Comparison of ENCODE assay signal across 8 cellular contexts in genomic region chr17:65055708-65056638, GRCh38. TPM values are rescaled to one million over a fixed set of nuclear protein-coding genes. Genes with fewer than 3 reads are reported as not detected.
DNase-seq lines count a peak whose midpoint lies in the region; ATAC-seq and TF ChIP-seq lines count a peak whose summit lies in the region.

No MANE protein-coding gene starts in this region.

- peaks cover 47% of the 10 kb centered on the region for H3K4me1 Mint-ChIP-seq in activated CD8-positive, alpha-beta T cell treated with anti-CD3 and anti-CD28 coated beads, Interleukin-2, amount 10 ng/mL, durations not matched to agents 7 days and 5 days (ENCODE audit: low read depth)
- H3K4me1 Mint-ChIP-seq in effector memory CD8-positive, alpha-beta T cell (ENCODE audit: low read depth in 2 of 2) = peaks cover 35 to 44% of the 10 kb centered on the region in 2 donors
- peaks cover 25% of the 10 kb centered on the region for H3K4me1 Mint-ChIP-seq in memory B cell

- no peaks in the 10 kb centered on the region; the same call in 1 of the 2 replicates for H4K20me1 ChIP-seq in GM23248 (ENCODE audit: insufficient read depth)

- no peaks in the 10 kb centered on the region for H3K9me2 ChIP-seq in GM23248 (ENCODE audit: insufficient read depth)

- no peaks in the 10 kb centered on the region for H3K27me3 ChIP-seq in GM23248 (replicated peaks; ENCODE audit: insufficient read depth)

- H3K79me2 ChIP-seq in GM23248 (ENCODE audit: insufficient read depth) = peaks cover 48% of the 10 kb centered on the region

- peak overlapping the region; percentile 99 for H3K27ac Mint-ChIP-seq in activated CD8-positive, alpha-beta T cell treated with anti-CD3 and anti-CD28 coated beads, Interleukin-2, amount 10 ng/mL, durations not matched to agents 7 days and 5 days
- peak overlapping the region; percentile 99 for H3K27ac Mint-ChIP-seq in effector memory CD8-positive, alpha-beta T cell
- H3K27ac Mint-ChIP-seq in memory B cell = peak overlapping the region; percentile 99

- WGBS in GM23248 (ENCODE audit: low coverage in 1 of 2, low lambda C conversion rate in 2 of 2, missing lambda C conversion rate in 2 of 2), 2 experiments = 1% methylated on average over 54 to 65 of the region's 89 CpGs

- CTCF ChIA-PET in GM10248 (lab: Yijun Ruan, JAX) = interaction anchor here (1.9 kb wide), 1 partner anchor 45 kb away, joined by 7 read pairs; no protein-coding TSS in a partner anchor
- CTCF ChIA-PET in activated CD8-positive, alpha-beta T cell treated with anti-CD3 and anti-CD28 coated beads, Interleukin-2, amount 10 ng/mL, durations not matched to agents 7 days and 5 days (lab: Charles Lee) = interaction anchor here (1.0 to 2.3 kb wide), 5 partner anchors 15 to 90 kb away, joined by 3 to 11 read pairs (median 5); no protein-coding TSS in a partner anchor

- H3K9ac ChIP-seq in GM23248 = peak overlapping the region; percentile 91

- no peaks in the 10 kb centered on the region for H3K9me3 ChIP-seq in GM23248 (ENCODE audit: low read depth)

- H3K9me3 Mint-ChIP-seq in activated CD8-positive, alpha-beta T cell treated with anti-CD3 and anti-CD28 coated beads, Interleukin-2, amount 10 ng/mL, durations not matched to agents 7 days and 5 days (ENCODE audit: insufficient read depth) = no peaks in the 10 kb centered on the region
- no peaks in the 10 kb centered on the region for H3K9me3 Mint-ChIP-seq in effector memory CD8-positive, alpha-beta T cell
- no peaks in the 10 kb centered on the region for H3K9me3 Mint-ChIP-seq in memory B cell

- H3F3A ChIP-seq in GM23248 (ENCODE audit: insufficient read depth) = peaks cover 15% of the 10 kb centered on the region

- in situ Hi-C loops in GM23248 (cut with MboI) = no loop called here

- H2AFZ ChIP-seq in GM23248 = peak overlapping the region; percentile 91

- TF ChIP-seq CTCF in GM10248 (IDR thresholded peaks at IDR 0.05; ENCODE audit: control extremely low read depth, extremely low read depth, low read depth, missing control alignments) = no peak

- H3K4me1 ChIP-seq in GM23248 (ENCODE audit: insufficient read depth) = peaks cover 12% of the 10 kb centered on the region; the same call in 1 of the 2 replicates

- peak overlapping the region; percentile 90 for H3K27ac ChIP-seq in GM23248

- H3K4me3 ChIP-seq in GM23248 = peak overlapping the region; percentile 95

- H3K36me3 ChIP-seq in GM23248 (ENCODE audit: low read depth) = peaks cover 21% of the 10 kb centered on the region

- peak overlapping the region; percentile 93 for H3K4me3 Mint-ChIP-seq in activated CD8-positive, alpha-beta T cell treated with anti-CD3 and anti-CD28 coated beads, Interleukin-2, amount 10 ng/mL, durations not matched to agents 7 days and 5 days
- peak overlapping the region; percentile 97 to 98 for H3K4me3 Mint-ChIP-seq in effector memory CD8-positive, alpha-beta T cell
- peak overlapping the region; percentile 98 for H3K4me3 Mint-ChIP-seq in memory B cell

- H3K36me3 Mint-ChIP-seq in activated CD8-positive, alpha-beta T cell treated with anti-CD3 and anti-CD28 coated beads, Interleukin-2, amount 10 ng/mL, durations not matched to agents 7 days and 5 days (ENCODE audit: low read depth) = peaks cover 48% of the 10 kb centered on the region
- peaks cover 61% of the 10 kb centered on the region for H3K36me3 Mint-ChIP-seq in effector memory CD8-positive, alpha-beta T cell (ENCODE audit: insufficient read depth)
- H3K36me3 Mint-ChIP-seq in memory B cell = peaks cover 12% of the 10 kb centered on the region

- peak; percentile 46 for ATAC-seq in activated CD8-positive, alpha-beta T cell treated with anti-CD3 and anti-CD28 coated beads, Interleukin-2, amount 10 ng/mL, durations not matched to agents 7 days and 5 days
- ATAC-seq in effector memory CD8-positive, alpha-beta T cell (replicated peaks) = peak; percentile 18
- peak; percentile 14 for ATAC-seq in memory B cell (ENCODE audit: low read depth)

- DNase-seq in GM10248 (ENCODE audit: extremely low spot score) (peak; percentile 44), GM23248 (peak; percentile 74), M059J (ENCODE audit: low read depth) (peak; percentile 67), memory B cell (ENCODE audit: low spot score in 2 of 2) (peak; percentile 38 to 64), cerebellar cortex (ENCODE audit: low spot score) (no peak)
- peak; percentile 61 for DNase-seq in activated CD8-positive, alpha-beta T cell treated with anti-CD3 and anti-CD28 coated beads, Interleukin-2, amount 10 ng/mL, durations not matched to agents 7 days and 5 days
- peak; percentile 30 to 52 (median 36) for DNase-seq in effector memory CD8-positive, alpha-beta T cell
- peak; percentile 28 for DNase-seq in stimulated activated CD8-positive, alpha-beta memory T cell treated with anti-CD3 and anti-CD28 coated beads, Interleukin-15, amount 100 ng/mL, for 24 hours (ENCODE audit: low read depth)

- POLR2A ChIA-PET in GM10248 (lab: Yijun Ruan, JAX) = interaction anchor here (0.6 to 1.0 kb wide), 2 partner anchors 8 to 81 kb away, joined by 4 to 5 read pairs; no protein-coding TSS in a partner anchor
- POLR2A ChIA-PET in activated CD8-positive, alpha-beta T cell treated with anti-CD3 and anti-CD28 coated beads, Interleukin-2, amount 10 ng/mL, durations not matched to agents 7 days and 5 days (lab: Charles Lee) = interaction anchor here (1.0 to 3.5 kb wide), 9 partner anchors 8 to 137 kb away, joined by 3 to 21 read pairs (median 6); partner anchors contain the start of gene LRRC37A3

- peaks cover 10% of the 10 kb centered on the region for H3K27me3 Mint-ChIP-seq in activated CD8-positive, alpha-beta T cell treated with anti-CD3 and anti-CD28 coated beads, Interleukin-2, amount 10 ng/mL, durations not matched to agents 7 days and 5 days (ENCODE audit: low read depth)
- H3K27me3 Mint-ChIP-seq in effector memory CD8-positive, alpha-beta T cell = no peaks in the 10 kb centered on the region
- H3K27me3 Mint-ChIP-seq in memory B cell = no peaks in the 10 kb centered on the region

- H3K4me2 ChIP-seq in GM23248 (ENCODE audit: unreplicated experiment) = peak overlapping the region; percentile 89

RNA-seq across cellular contexts. Expression of gene GNA13, which starts 0.6 kb away (rescaled TPM):
- total RNA-seq in GM23248 (2014; rRNA removed; shearing (Covaris generic)) = 40.6 and 41.8 TPM in 2 replicates
- 17.2 and 18.5 TPM in 2 replicates for polyA plus RNA-seq in GM23248 (2016; fragmentation: Nextera tagmentation; extraction: Ambion mirVana)
- total RNA-seq in M059J (2014; rRNA removed; shearing (Covaris generic)) = 40.4 and 61.9 TPM in 2 replicates
- 10 to 100 TPM; 67.7 to 73.1 TPM for total RNA-seq in activated CD8-positive, alpha-beta T cell treated with anti-CD3 and anti-CD28 coated beads, Interleukin-2, amount 10 ng/mL, durations not matched to agents 7 days and 5 days
